10 cellular contexts compared by ENCODE assay signal in the genomic region with DNA sequence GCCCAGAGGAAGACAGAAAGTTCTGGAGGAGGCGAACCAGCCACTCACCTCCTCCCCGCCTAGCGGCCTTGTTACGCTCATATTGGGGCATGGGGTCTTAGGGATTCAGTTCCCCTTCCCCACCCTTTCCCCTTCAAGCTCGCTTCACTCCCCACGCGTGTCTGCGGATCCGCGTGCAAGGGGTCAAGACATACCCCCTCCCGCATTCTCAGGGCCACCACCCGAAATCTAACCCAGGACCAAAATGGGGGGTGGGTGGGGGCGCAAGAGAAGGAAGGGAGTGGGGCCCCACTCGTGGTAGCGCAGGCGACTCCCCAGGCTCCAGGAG. TPM values are rescaled to one million over a fixed set of nuclear protein-coding genes. Genes with fewer than 3 reads are reported as not detected.
DNase-seq lines count a peak whose midpoint lies in the region; ATAC-seq and TF ChIP-seq lines count a peak whose summit lies in the region.
"Had no signal": no experiment of that assay in that cellular context is flagged by ENCODE, and none has a peak within 500 bp of the region (broad histone marks: within the 10 kb centered on the region; RNA-seq: fewer than 3 reads in every experiment).

No MANE protein-coding gene starts in this region.

- no peak for TF ChIP-seq EP300 in stomach (IDR thresholded peaks at IDR 0.05)

- intact Hi-C loops in activated naive CD4-positive, alpha-beta T cell treated with anti-CD3 and anti-CD28 coated beads for 36 hours (cut with micrococcal nuclease), result loop anchor here (10.0 kb wide), 1 partner anchor 333 kb away; no protein-coding TSS in a partner anchor
- intact Hi-C loops in stomach (cut with DNase I; ENCODE audit: low total_unique reads), result no loop called here

- H3K27me3 ChIP-seq in iPS DF 6.9 (ENCODE audit: control insufficient read depth, insufficient read depth, low read length) (peaks cover 72% of the 10 kb centered on the region), stomach (peaks cover 48 to 99% (median 83%) of the 10 kb centered on the region in 3 donors)

- no peak for TF ChIP-seq CTCF in stomach (IDR thresholded peaks at IDR 0.05)

- H3K27ac Mint-ChIP-seq in activated naive CD4-positive, alpha-beta T cell treated with anti-CD3 and anti-CD28 coated beads for 36 hours, result no peak overlapping the region
- H3K27ac Mint-ChIP-seq in activated naive CD8-positive, alpha-beta T cell treated with anti-CD3 and anti-CD28 coated beads for 36 hours, result no peak overlapping the region

- peak overlapping the region; percentile 39 for H3K4me3 Mint-ChIP-seq in activated naive CD4-positive, alpha-beta T cell treated with anti-CD3 and anti-CD28 coated beads for 36 hours
- peak overlapping the region; percentile 47 for H3K4me3 Mint-ChIP-seq in activated naive CD8-positive, alpha-beta T cell treated with anti-CD3 and anti-CD28 coated beads for 36 hours

- no peak for ATAC-seq in activated CD4-positive, CD25-positive, alpha-beta regulatory T cell treated with anti-CD3 and anti-CD28 coated beads, Interleukin-2, amount 50 U/mL, for 24 hours

- peaks cover 76% of the 10 kb centered on the region for H3K27me3 Mint-ChIP-seq in activated naive CD4-positive, alpha-beta T cell treated with anti-CD3 and anti-CD28 coated beads for 36 hours (ENCODE audit: low read depth)
- peaks cover 85% of the 10 kb centered on the region for H3K27me3 Mint-ChIP-seq in activated naive CD8-positive, alpha-beta T cell treated with anti-CD3 and anti-CD28 coated beads for 36 hours

- H3K36me3 ChIP-seq in iPS DF 6.9 (ENCODE audit: control insufficient read depth, insufficient read depth, low read length) (no peaks in the 10 kb centered on the region), stomach (no peaks in the 10 kb centered on the region)

- H3K9me3 ChIP-seq in iPS DF 6.9 (ENCODE audit: control insufficient read depth, insufficient read depth, low read length) (no peaks in the 10 kb centered on the region), stomach (no peaks in the 10 kb centered on the region)

- DNase-seq in activated naive CD4-positive, alpha-beta T cell treated with anti-CD3 and anti-CD28 coated beads for 36 hours, result no peak
- DNase-seq in activated naive CD4-positive, alpha-beta T cell treated with Interleukin-2 at 50 U/mL for 16 hours, result no peak
- no peak for DNase-seq in activated naive CD8-positive, alpha-beta T cell treated with anti-CD3 and anti-CD28 coated beads for 36 hours
- no peak for DNase-seq in iPS DF 6.9 (ENCODE audit: low read depth, low spot score)
- no peak for DNase-seq in stomach
- no peak for DNase-seq in Kasumi-1 (lab: John Stamatoyannopoulos, UW)
- no peak for DNase-seq in NCI-H1092 treated with DMSO at 0.1 percent for 48 hours (lab: John Stamatoyannopoulos, UW)
- DNase-seq: DMS79, NCI-H1694 had no signal

- H3K27ac ChIP-seq in iPS DF 6.9 (ENCODE audit: low read length), result no peak overlapping the region
- no peak overlapping the region for H3K27ac ChIP-seq in stomach

- H3K4me3 ChIP-seq in iPS DF 6.9 (ENCODE audit: low read length) (peak overlapping the region; percentile 15; the same call in 1 of the 2 replicates), stomach (peak overlapping the region; percentile 33 to 51 (median 41))

- TF ChIP-seq POLR2A in stomach (IDR thresholded peaks at IDR 0.05), result no peak

- CTCF ChIA-PET in activated naive CD4-positive, alpha-beta T cell treated with anti-CD3 and anti-CD28 coated beads for 36 hours (lab: Charles Lee), result no interaction called here

- no peaks in the 10 kb centered on the region for H3K36me3 Mint-ChIP-seq in activated naive CD4-positive, alpha-beta T cell treated with anti-CD3 and anti-CD28 coated beads for 36 hours (ENCODE audit: low read depth)
- H3K36me3 Mint-ChIP-seq in activated naive CD8-positive, alpha-beta T cell treated with anti-CD3 and anti-CD28 coated beads for 36 hours, result no peaks in the 10 kb centered on the region

- no CpG with 5 or more reads among the region's 16 CpGs for WGBS in iPS DF 6.9 (ENCODE audit: insufficient coverage, insufficient read length)
- whole genome bisulfite sequencing in stomach, 5 donors, result 3 to 14% (median 5%) methylated on average over 10 to 16 of the region's 16 CpGs

- no peaks in the 10 kb centered on the region for H3K9me3 Mint-ChIP-seq in activated naive CD4-positive, alpha-beta T cell treated with anti-CD3 and anti-CD28 coated beads for 36 hours
- H3K9me3 Mint-ChIP-seq in activated naive CD8-positive, alpha-beta T cell treated with anti-CD3 and anti-CD28 coated beads for 36 hours, result no peaks in the 10 kb centered on the region

- peaks cover 35% of the 10 kb centered on the region for H3K4me1 Mint-ChIP-seq in activated naive CD4-positive, alpha-beta T cell treated with anti-CD3 and anti-CD28 coated beads for 36 hours (ENCODE audit: low read depth)
- peaks cover 30% of the 10 kb centered on the region for H3K4me1 Mint-ChIP-seq in activated naive CD8-positive, alpha-beta T cell treated with anti-CD3 and anti-CD28 coated beads for 36 hours

- H3K4me1 ChIP-seq in iPS DF 6.9 (ENCODE audit: control insufficient read depth, insufficient read depth, low read length) (0 out of 2 replicates have a peak, but pooled peaks cover 1% of the 10 kb centered on the region), stomach (peaks cover 42 to 70% (median 58%) of the 10 kb centered on the region in 4 donors)

RNA-seq across cellular contexts. Expression of gene RFX4, which starts 0.6 kb away (rescaled TPM):
- total RNA-seq in activated naive CD4-positive, alpha-beta T cell treated with anti-CD3 and anti-CD28 coated beads for 36 hours, result not detected
- not detected for total RNA-seq in activated naive CD8-positive, alpha-beta T cell treated with anti-CD3 and anti-CD28 coated beads for 36 hours
- not detected for total RNA-seq in stomach
- polyA plus RNA-seq in stomach, result not detected
